In the genomic region with DNA sequence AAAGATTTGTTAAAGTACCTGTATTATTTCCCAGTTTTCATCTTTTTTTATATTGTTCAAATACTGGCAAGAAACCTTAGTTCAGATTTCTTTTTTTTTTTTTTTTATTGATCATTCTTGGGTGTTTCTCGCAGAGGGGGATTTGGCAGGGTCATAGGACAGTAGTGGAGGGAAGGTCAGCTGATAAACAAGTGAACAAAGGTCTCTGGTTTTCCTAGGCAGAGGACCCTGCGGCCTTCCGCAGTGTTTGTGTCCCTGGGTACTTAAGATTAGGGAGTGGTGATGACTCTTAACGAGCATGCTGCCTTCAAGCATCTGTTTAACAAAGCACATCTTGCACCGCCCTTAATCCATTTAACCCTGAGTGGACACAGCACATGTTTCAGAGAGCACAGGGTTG, we compare ENCODE assay signal across 8 cellular contexts. TPM values are rescaled to one million over a fixed set of nuclear protein-coding genes. Genes with fewer than 3 reads are reported as not detected.
DNase-seq lines count a peak whose midpoint lies in the region; ATAC-seq and TF ChIP-seq lines count a peak whose summit lies in the region.
"Not testable (repeated sequence)": the region's sequence is repeated elsewhere in the genome, so short reads cannot be mapped to it uniquely, and the experiment has no call there.

No MANE protein-coding gene starts in this region.

- in situ Hi-C loops in HAP-1 (cut with MboI; ENCODE audit: low sequenced_read_pairs), result not testable (repeated sequence)

- CTCF ChIA-PET in A673 (lab: Charles Lee), result not testable (repeated sequence)
- CTCF ChIA-PET in naive thymus-derived CD4-positive, alpha-beta T cell (lab: Charles Lee), result interaction anchor here (0.9 kb wide), 1 partner anchor 379 kb away, joined by 3 read pairs; no protein-coding TSS in a partner anchor

- peaks cover 7 to 12% of the 10 kb centered on the region in 2 donors for H3K4me1 Mint-ChIP-seq in effector memory CD8-positive, alpha-beta T cell (ENCODE audit: low read depth in 2 of 2)
- peaks cover 4 to 34% (median 21%) of the 10 kb centered on the region in 7 donors for H3K4me1 Mint-ChIP-seq in naive thymus-derived CD4-positive, alpha-beta T cell

- H3K36me3 ChIP-seq in A673 (ENCODE audit: insufficient read depth, low read length, poor library complexity, severe bottlenecking); HAP-1 (replicated peaks); SJCRH30; iPS DF 6.9 (ENCODE audit: control insufficient read depth, insufficient read depth, low read length); naive thymus-derived CD4-positive, alpha-beta T cell (ENCODE audit: control insufficient read depth in 2 of 3, insufficient read depth in 3 of 3, low read length in 3 of 3); spleen: not testable (repeated sequence)

- not testable (repeated sequence) for TF ChIP-seq CTCF in A673 (conservative IDR thresholded peaks at IDR 0.05; ENCODE audit: low read depth, low read length); spleen (IDR thresholded peaks at IDR 0.05 in 8 of 11, conservative IDR thresholded peaks at IDR 0.05 in 3 of 11)

- WGBS in iPS DF 6.9 (ENCODE audit: insufficient coverage, insufficient read length), result no CpG with 5 or more reads among the region's 5 CpGs
- 19 to 40% (median 24%) methylated on average over 3 to 5 of the region's 5 CpGs for WGBS in spleen, 5 donors

- H3K27me3 Mint-ChIP-seq in effector memory CD8-positive, alpha-beta T cell; naive thymus-derived CD4-positive, alpha-beta T cell: not testable (repeated sequence)

- not testable (repeated sequence) for H3K27me3 ChIP-seq in A673 (replicated peaks; ENCODE audit: insufficient read depth, low read depth, low read length, poor library complexity); HAP-1 (ENCODE audit: low read depth); SJCRH30; iPS DF 6.9 (ENCODE audit: control insufficient read depth, insufficient read depth, low read length); naive thymus-derived CD4-positive, alpha-beta T cell (ENCODE audit: control insufficient read depth in 2 of 2, insufficient read depth in 2 of 2, low read length in 2 of 2); spleen (replicated peaks in 1 of 7)

- POLR2A ChIA-PET in A673 (lab: Charles Lee; ENCODE audit: low non-redundant PET), result not testable (repeated sequence)
- POLR2A ChIA-PET in naive thymus-derived CD4-positive, alpha-beta T cell (lab: Charles Lee), result interaction anchor here (1.2 to 1.7 kb wide), 4 partner anchors 18 to 29 kb away, joined by 4 to 12 read pairs (median 4); a partner anchor contains a TSS

- not testable (repeated sequence) for H3K9me3 Mint-ChIP-seq in activated naive CD4-positive, alpha-beta T cell treated with anti-CD3 and anti-CD28 coated beads, Interleukin-2, amount 50 U/mL, for 72 hours; effector memory CD8-positive, alpha-beta T cell; naive thymus-derived CD4-positive, alpha-beta T cell

- H3K4me3 Mint-ChIP-seq in effector memory CD8-positive, alpha-beta T cell, result peak overlapping the region; percentile 88 to 92
- peak overlapping the region; percentile 87 to 97 (median 93) for H3K4me3 Mint-ChIP-seq in naive thymus-derived CD4-positive, alpha-beta T cell

- intact Hi-C loops in A673 (cut with micrococcal nuclease; ENCODE audit: unreplicated experiment); spleen (cut with DNase I; ENCODE audit: low total_unique reads): not testable (repeated sequence)
- intact Hi-C loops in naive thymus-derived CD4-positive, alpha-beta T cell (cut with micrococcal nuclease), result loop anchor here (1.0 kb wide), 1 partner anchor 30 kb away; a partner anchor contains a TSS

- H3K4me1 ChIP-seq in A673 (ENCODE audit: insufficient read depth, low read length, poor library complexity, severe bottlenecking); SJCRH30; iPS DF 6.9 (ENCODE audit: control insufficient read depth, insufficient read depth, low read length); naive thymus-derived CD4-positive, alpha-beta T cell (ENCODE audit: control insufficient read depth in 2 of 2, insufficient read depth in 2 of 2, low read length in 2 of 2): not testable (repeated sequence)
- peaks cover 11% of the 10 kb centered on the region for H3K4me1 ChIP-seq in HAP-1
- peaks cover 3 to 51% (median 12%) of the 10 kb centered on the region in 6 donors for H3K4me1 ChIP-seq in spleen

- H3K36me3 Mint-ChIP-seq in activated naive CD4-positive, alpha-beta T cell treated with anti-CD3 and anti-CD28 coated beads, Interleukin-2, amount 50 U/mL, for 72 hours; effector memory CD8-positive, alpha-beta T cell (ENCODE audit: insufficient read depth); naive thymus-derived CD4-positive, alpha-beta T cell: not testable (repeated sequence)

- H3K4me3 ChIP-seq in A673 (ENCODE audit: low read depth, low read length, poor library complexity, severe bottlenecking) (peak overlapping the region; percentile 74), HAP-1 (peak overlapping the region; percentile 68), SJCRH30 (peak overlapping the region; percentile 80), iPS DF 6.9 (ENCODE audit: low read length) (peak overlapping the region; percentile 77; the same call in 1 of the 2 replicates), spleen (peak overlapping the region; percentile 48 to 86 (median 66))
- H3K4me3 ChIP-seq in naive thymus-derived CD4-positive, alpha-beta T cell (ENCODE audit: low read length), result peak overlapping the region; percentile 90

- not testable (repeated sequence) for ATAC-seq in activated naive CD4-positive, alpha-beta T cell treated with anti-CD3 and anti-CD28 coated beads, Interleukin-2, amount 50 U/mL, for 72 hours; effector memory CD8-positive, alpha-beta T cell (replicated peaks); naive thymus-derived CD4-positive, alpha-beta T cell

- BruUV-seq in A673 (replicated peaks; lab: Mats Ljungman, UMichigan), result TSS peak; percentile 62

- H3K27ac Mint-ChIP-seq in activated naive CD4-positive, alpha-beta T cell treated with anti-CD3 and anti-CD28 coated beads, Interleukin-2, amount 50 U/mL, for 72 hours, result peak overlapping the region; percentile 90 to 97
- peak overlapping the region; percentile 87 to 93 for H3K27ac Mint-ChIP-seq in effector memory CD8-positive, alpha-beta T cell
- peak overlapping the region; percentile 82 to 95 (median 87) for H3K27ac Mint-ChIP-seq in naive thymus-derived CD4-positive, alpha-beta T cell

- not testable (repeated sequence) for H3K9me3 ChIP-seq in A673 (ENCODE audit: low read depth, low read length, poor library complexity, severe bottlenecking); HAP-1; SJCRH30 (replicated peaks); iPS DF 6.9 (ENCODE audit: control insufficient read depth, insufficient read depth, low read length); naive thymus-derived CD4-positive, alpha-beta T cell (ENCODE audit: control insufficient read depth in 2 of 3, low read length in 3 of 3); spleen

- H3K27ac ChIP-seq in A673 (ENCODE audit: low read depth, low read length, poor library complexity, severe bottlenecking) (peak overlapping the region; percentile 92), SJCRH30 (peak overlapping the region; percentile 89), spleen (peak overlapping the region; percentile 89 to 96 (median 94))
- H3K27ac ChIP-seq in iPS DF 6.9 (ENCODE audit: low read length), result not testable (repeated sequence)
- H3K27ac ChIP-seq in naive thymus-derived CD4-positive, alpha-beta T cell (ENCODE audit: low read depth, low read length), result peak overlapping the region; percentile 78

- TF ChIP-seq POLR2A in spleen (IDR thresholded peaks at IDR 0.05), result not testable (repeated sequence)

- DNase-seq in A673 (ENCODE audit: low spot score); HAP-1 (ENCODE audit: low spot score in 2 of 2); SJCRH30; activated naive CD4-positive, alpha-beta T cell treated with anti-CD3 and anti-CD28 coated beads, Interleukin-2, amount 50 U/mL, for 72 hours (ENCODE audit: low spot score in 2 of 2); effector memory CD8-positive, alpha-beta T cell; iPS DF 6.9 (ENCODE audit: low read depth, low spot score); naive thymus-derived CD4-positive, alpha-beta T cell; spleen: not testable (repeated sequence)

RNA-seq across cellular contexts. Expression of a gene that starts 0.8 kb away (rescaled TPM):
- total RNA-seq in A673 (2021) (43.7 and 53.0 TPM in 2 replicates), spleen (10 to 100 TPM; 21.5 to 35.4 (median 28.1) TPM)
- total RNA-seq in SJCRH30 (2014; rRNA removed; shearing (Covaris generic)), result 46.1 and 47.0 TPM in 2 replicates
- 10 to 100 TPM; 33.5 to 36.2 TPM for total RNA-seq in activated naive CD4-positive, alpha-beta T cell treated with anti-CD3 and anti-CD28 coated beads, Interleukin-2, amount 50 U/mL, for 72 hours
- total RNA-seq in naive thymus-derived CD4-positive, alpha-beta T cell, result 10 to 100 TPM in 4 of 5 experiments, 1 to 10 TPM in 1; 8.4 to 15.9 (median 12.2) TPM
- polyA plus RNA-seq in naive thymus-derived CD4-positive, alpha-beta T cell, result 10 to 100 TPM; 30.3 to 33.4 TPM
- 10 to 100 TPM; 14.5 to 22.0 (median 20.3) TPM for polyA plus RNA-seq in spleen

RNA-seq across cellular contexts. Expression of a gene that starts 29.7 kb away (rescaled TPM):
- total RNA-seq in A673 (2021) (222 and 247 TPM in 2 replicates), spleen (10 to 100 TPM; 41.9 to 60.0 (median 56.0) TPM)
- 171 and 173 TPM in 2 replicates for total RNA-seq in SJCRH30 (2014; rRNA removed; shearing (Covaris generic))
- 100 to 1,000 TPM; 107 to 136 TPM for total RNA-seq in activated naive CD4-positive, alpha-beta T cell treated with anti-CD3 and anti-CD28 coated beads, Interleukin-2, amount 50 U/mL, for 72 hours
- 10 to 100 TPM; 42.2 to 97.2 (median 70.9) TPM for total RNA-seq in naive thymus-derived CD4-positive, alpha-beta T cell
- 100 to 1,000 TPM in 1 of 2 donors, 10 to 100 TPM in 1; 94.5 to 119 TPM for polyA plus RNA-seq in naive thymus-derived CD4-positive, alpha-beta T cell
- polyA plus RNA-seq in spleen, result 10 to 100 TPM; 55.9 to 68.8 (median 65.1) TPM
